ENCODE assay signal across 1 cellular context in the genomic region with DNA sequence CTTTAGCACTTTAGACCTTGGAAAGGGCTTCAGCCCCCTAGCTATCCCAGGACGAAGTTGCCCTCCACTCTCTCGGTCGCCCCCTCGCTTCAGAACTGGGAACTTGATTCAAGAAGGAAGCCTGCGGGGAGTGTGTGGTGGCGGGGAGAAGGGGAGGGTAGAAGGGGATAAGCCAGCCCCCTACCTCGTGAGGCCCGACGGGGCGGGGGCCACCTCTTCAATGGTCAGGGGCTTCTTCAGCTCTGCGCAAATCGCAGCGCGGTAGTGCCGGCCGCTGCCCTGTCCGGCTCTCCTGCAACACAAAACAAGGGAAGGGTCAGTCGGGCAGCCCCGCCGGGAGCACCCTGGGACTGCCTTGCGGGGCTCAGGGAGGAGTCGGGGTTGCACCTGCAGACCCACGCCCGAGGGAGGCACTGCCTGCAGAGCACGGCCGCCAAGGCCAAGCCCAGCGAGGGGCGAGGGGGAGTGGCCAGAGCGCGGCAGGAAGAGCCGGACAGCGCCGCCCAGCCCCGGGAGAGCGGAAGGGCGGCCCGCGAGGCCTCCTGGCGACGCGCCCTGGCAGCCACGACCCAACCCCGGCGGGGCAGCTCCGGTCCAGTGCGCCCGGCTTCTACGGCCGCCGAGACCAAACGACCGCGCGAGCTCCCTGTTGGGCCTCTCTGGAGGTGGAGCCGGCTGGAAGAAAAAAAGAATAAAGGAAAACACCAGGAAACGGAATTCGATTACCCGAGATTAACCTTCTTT.
TF ChIP-seq lines count a peak whose summit lies in the region.

No MANE protein-coding gene starts in this region.

TF ChIP-seq in HepG2, 621 proteins besides CTCF, POLR2A, EP300 and RAD21 (continued from another document):
- TF ChIP-seq, protein P1, sequence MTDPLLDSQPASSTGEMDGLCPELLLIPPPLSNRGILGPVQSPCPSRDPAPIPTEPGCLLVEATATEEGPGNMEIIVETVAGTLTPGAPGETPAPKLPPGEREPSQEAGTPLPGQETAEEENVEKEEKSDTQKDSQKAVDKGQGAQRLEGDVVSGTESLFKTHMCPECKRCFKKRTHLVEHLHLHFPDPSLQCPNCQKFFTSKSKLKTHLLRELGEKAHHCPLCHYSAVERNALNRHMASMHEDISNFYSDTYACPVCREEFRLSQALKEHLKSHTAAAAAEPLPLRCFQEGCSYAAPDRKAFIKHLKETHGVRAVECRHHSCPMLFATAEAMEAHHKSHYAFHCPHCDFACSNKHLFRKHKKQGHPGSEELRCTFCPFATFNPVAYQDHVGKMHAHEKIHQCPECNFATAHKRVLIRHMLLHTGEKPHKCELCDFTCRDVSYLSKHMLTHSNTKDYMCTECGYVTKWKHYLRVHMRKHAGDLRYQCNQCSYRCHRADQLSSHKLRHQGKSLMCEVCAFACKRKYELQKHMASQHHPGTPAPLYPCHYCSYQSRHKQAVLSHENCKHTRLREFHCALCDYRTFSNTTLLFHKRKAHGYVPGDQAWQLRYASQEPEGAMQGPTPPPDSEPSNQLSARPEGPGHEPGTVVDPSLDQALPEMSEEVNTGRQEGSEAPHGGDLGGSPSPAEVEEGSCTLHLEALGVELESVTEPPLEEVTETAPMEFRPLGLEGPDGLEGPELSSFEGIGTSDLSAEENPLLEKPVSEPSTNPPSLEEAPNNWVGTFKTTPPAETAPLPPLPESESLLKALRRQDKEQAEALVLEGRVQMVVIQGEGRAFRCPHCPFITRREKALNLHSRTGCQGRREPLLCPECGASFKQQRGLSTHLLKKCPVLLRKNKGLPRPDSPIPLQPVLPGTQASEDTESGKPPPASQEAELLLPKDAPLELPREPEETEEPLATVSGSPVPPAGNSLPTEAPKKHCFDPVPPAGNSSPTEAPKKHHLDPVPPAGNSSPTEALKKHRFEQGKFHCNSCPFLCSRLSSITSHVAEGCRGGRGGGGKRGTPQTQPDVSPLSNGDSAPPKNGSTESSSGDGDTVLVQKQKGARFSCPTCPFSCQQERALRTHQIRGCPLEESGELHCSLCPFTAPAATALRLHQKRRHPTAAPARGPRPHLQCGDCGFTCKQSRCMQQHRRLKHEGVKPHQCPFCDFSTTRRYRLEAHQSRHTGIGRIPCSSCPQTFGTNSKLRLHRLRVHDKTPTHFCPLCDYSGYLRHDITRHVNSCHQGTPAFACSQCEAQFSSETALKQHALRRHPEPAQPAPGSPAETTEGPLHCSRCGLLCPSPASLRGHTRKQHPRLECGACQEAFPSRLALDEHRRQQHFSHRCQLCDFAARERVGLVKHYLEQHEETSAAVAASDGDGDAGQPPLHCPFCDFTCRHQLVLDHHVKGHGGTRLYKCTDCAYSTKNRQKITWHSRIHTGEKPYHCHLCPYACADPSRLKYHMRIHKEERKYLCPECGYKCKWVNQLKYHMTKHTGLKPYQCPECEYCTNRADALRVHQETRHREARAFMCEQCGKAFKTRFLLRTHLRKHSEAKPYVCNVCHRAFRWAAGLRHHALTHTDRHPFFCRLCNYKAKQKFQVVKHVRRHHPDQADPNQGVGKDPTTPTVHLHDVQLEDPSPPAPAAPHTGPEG (CRISPR knock-in tag; IDR thresholded peaks at IDR 0.05): 0 out of 2 replicates have a peak, but pooled peaks have one; percentile 39
- TF ChIP-seq TBX3 (IDR thresholded peaks at IDR 0.05; ENCODE audit: borderline replicate concordance): no peak
- TF ChIP-seq ARNTL (CRISPR knock-in tag; IDR thresholded peaks at IDR 0.05): 0 out of 2 replicates have a peak, but pooled peaks have one; percentile 33
- TF ChIP-seq, protein P2, sequence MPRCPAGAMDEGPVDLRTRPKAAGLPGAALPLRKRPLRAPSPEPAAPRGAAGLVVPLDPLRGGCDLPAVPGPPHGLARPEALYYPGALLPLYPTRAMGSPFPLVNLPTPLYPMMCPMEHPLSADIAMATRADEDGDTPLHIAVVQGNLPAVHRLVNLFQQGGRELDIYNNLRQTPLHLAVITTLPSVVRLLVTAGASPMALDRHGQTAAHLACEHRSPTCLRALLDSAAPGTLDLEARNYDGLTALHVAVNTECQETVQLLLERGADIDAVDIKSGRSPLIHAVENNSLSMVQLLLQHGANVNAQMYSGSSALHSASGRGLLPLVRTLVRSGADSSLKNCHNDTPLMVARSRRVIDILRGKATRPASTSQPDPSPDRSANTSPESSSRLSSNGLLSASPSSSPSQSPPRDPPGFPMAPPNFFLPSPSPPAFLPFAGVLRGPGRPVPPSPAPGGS (CRISPR knock-in tag; IDR thresholded peaks at IDR 0.05): no peak
- TF ChIP-seq RXRB (CRISPR knock-in tag; IDR thresholded peaks at IDR 0.05; ENCODE audit: borderline replicate concordance): 0 out of 2 replicates have a peak, but pooled peaks have one; percentile 37
- TF ChIP-seq IKZF1 (IDR thresholded peaks at IDR 0.05): no peak
- no peak; the same call in 1 of the 2 replicates for TF ChIP-seq ZFP90 (CRISPR knock-in tag; IDR thresholded peaks at IDR 0.05; ENCODE audit: borderline replicate concordance)
- TF ChIP-seq, protein P3, sequence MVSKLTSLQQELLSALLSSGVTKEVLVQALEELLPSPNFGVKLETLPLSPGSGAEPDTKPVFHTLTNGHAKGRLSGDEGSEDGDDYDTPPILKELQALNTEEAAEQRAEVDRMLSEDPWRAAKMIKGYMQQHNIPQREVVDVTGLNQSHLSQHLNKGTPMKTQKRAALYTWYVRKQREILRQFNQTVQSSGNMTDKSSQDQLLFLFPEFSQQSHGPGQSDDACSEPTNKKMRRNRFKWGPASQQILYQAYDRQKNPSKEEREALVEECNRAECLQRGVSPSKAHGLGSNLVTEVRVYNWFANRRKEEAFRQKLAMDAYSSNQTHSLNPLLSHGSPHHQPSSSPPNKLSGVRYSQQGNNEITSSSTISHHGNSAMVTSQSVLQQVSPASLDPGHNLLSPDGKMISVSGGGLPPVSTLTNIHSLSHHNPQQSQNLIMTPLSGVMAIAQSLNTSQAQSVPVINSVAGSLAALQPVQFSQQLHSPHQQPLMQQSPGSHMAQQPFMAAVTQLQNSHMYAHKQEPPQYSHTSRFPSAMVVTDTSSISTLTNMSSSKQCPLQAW (CRISPR knock-in tag; IDR thresholded peaks at IDR 0.05): peak; percentile 67
- peak; percentile 79; the same call in 1 of the 2 replicates for TF ChIP-seq MTA1 (CRISPR knock-in tag; IDR thresholded peaks at IDR 0.05; ENCODE audit: borderline replicate concordance)
- TF ChIP-seq ZBTB1 (CRISPR knock-in tag; IDR thresholded peaks at IDR 0.05; ENCODE audit: borderline replicate concordance): no peak
- TF ChIP-seq POLR2AphosphoS5 (IDR thresholded peaks at IDR 0.05; ENCODE audit: low read depth, low read length): peak; percentile 61
- TF ChIP-seq, protein P4, sequence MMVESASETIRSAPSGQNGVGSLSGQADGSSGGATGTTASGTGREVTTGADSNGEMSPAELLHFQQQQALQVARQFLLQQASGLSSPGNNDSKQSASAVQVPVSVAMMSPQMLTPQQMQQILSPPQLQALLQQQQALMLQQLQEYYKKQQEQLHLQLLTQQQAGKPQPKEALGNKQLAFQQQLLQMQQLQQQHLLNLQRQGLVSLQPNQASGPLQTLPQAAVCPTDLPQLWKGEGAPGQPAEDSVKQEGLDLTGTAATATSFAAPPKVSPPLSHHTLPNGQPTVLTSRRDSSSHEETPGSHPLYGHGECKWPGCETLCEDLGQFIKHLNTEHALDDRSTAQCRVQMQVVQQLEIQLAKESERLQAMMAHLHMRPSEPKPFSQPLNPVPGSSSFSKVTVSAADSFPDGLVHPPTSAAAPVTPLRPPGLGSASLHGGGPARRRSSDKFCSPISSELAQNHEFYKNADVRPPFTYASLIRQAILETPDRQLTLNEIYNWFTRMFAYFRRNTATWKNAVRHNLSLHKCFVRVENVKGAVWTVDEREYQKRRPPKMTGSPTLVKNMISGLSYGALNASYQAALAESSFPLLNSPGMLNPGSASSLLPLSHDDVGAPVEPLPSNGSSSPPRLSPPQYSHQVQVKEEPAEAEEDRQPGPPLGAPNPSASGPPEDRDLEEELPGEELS (CRISPR knock-in tag; IDR thresholded peaks at IDR 0.05): peak; percentile 32; the same call in 1 of the 2 replicates
- TF ChIP-seq RARA (CRISPR knock-in tag; IDR thresholded peaks at IDR 0.05): no peak; the same call in 1 of the 2 replicates
- 0 out of 2 replicates have a peak, but pooled peaks have one; percentile 82 for TF ChIP-seq ZNF160 (CRISPR knock-in tag; IDR thresholded peaks at IDR 0.05)
- TF ChIP-seq DR1 (CRISPR knock-in tag; IDR thresholded peaks at IDR 0.05): 0 out of 2 replicates have a peak, but pooled peaks have one; percentile 39
- TF ChIP-seq, protein P5, sequence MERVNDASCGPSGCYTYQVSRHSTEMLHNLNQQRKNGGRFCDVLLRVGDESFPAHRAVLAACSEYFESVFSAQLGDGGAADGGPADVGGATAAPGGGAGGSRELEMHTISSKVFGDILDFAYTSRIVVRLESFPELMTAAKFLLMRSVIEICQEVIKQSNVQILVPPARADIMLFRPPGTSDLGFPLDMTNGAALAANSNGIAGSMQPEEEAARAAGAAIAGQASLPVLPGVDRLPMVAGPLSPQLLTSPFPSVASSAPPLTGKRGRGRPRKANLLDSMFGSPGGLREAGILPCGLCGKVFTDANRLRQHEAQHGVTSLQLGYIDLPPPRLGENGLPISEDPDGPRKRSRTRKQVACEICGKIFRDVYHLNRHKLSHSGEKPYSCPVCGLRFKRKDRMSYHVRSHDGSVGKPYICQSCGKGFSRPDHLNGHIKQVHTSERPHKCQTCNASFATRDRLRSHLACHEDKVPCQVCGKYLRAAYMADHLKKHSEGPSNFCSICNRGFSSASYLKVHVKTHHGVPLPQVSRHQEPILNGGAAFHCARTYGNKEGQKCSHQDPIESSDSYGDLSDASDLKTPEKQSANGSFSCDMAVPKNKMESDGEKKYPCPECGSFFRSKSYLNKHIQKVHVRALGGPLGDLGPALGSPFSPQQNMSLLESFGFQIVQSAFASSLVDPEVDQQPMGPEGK (CRISPR knock-in tag; IDR thresholded peaks at IDR 0.05): peak; percentile 35
- TF ChIP-seq ZNF614 (CRISPR knock-in tag; IDR thresholded peaks at IDR 0.05; ENCODE audit: borderline replicate concordance): peak; percentile 67; the same call in 1 of the 2 replicates
- peak; percentile 45; the same call in 1 of the 2 replicates for TF ChIP-seq ZNF563 (CRISPR knock-in tag; IDR thresholded peaks at IDR 0.05)
- TF ChIP-seq MED8 (CRISPR knock-in tag; IDR thresholded peaks at IDR 0.05; ENCODE audit: insufficient replicate concordance): peak; percentile 85
